In genomic region chr2:99688699-99689098, GRCh38 we compare ENCODE assay signal across 13 cellular contexts.
DNase-seq lines count a peak whose midpoint lies in the region; ATAC-seq and TF ChIP-seq lines count a peak whose summit lies in the region.
"Had no signal": no experiment of that assay in that cellular context is flagged by ENCODE, and none has a peak within 500 bp of the region (broad histone marks: within the 10 kb centered on the region; RNA-seq: fewer than 3 reads in every experiment).

No MANE protein-coding gene starts in this region.

- H3K4me1 Mint-ChIP-seq in nephron, result peaks cover 51% of the 10 kb centered on the region
- peaks cover 1 to 15% of the 10 kb centered on the region in 2 donors for H3K4me1 Mint-ChIP-seq in stimulated activated naive B cell treated with anti-CD40 and anti-IgM and Interleukin-4, amounts not matched to agents 10 μg/mL and 1 μg/mL and 100 μg/mL, for 72 hours
- H3K4me1 Mint-ChIP-seq: CD4-positive, alpha-beta memory T cell had no signal

- no peak overlapping the region for H3K4me3 Mint-ChIP-seq in nephron
- H3K4me3 Mint-ChIP-seq in stimulated activated naive B cell treated with anti-CD40 and anti-IgM and Interleukin-4, amounts not matched to agents 10 μg/mL and 1 μg/mL and 100 μg/mL, for 72 hours, result no peak overlapping the region
- H3K4me3 Mint-ChIP-seq: CD4-positive, alpha-beta memory T cell had no signal

- no peaks in the 10 kb centered on the region for H3K9me3 Mint-ChIP-seq in nephron
- no peaks in the 10 kb centered on the region for H3K9me3 Mint-ChIP-seq in stimulated activated naive B cell treated with anti-CD40 and anti-IgM and Interleukin-4, amounts not matched to agents 10 μg/mL and 1 μg/mL and 100 μg/mL, for 72 hours
- H3K9me3 Mint-ChIP-seq: CD4-positive, alpha-beta memory T cell had no signal

- H3K27ac Mint-ChIP-seq in nephron, result peak overlapping the region in 2 of 3 experiments; percentile 5 to 8
- peak overlapping the region; percentile 56 for H3K27ac Mint-ChIP-seq in stimulated activated naive B cell treated with anti-CD40 and anti-IgM and Interleukin-4, amounts not matched to agents 10 μg/mL and 1 μg/mL and 100 μg/mL, for 72 hours
- H3K27ac Mint-ChIP-seq: CD4-positive, alpha-beta memory T cell had no signal

- H3K27me3 Mint-ChIP-seq in nephron (ENCODE audit: low read depth), result no peaks in the 10 kb centered on the region
- no peaks in the 10 kb centered on the region for H3K27me3 Mint-ChIP-seq in stimulated activated naive B cell treated with anti-CD40 and anti-IgM and Interleukin-4, amounts not matched to agents 10 μg/mL and 1 μg/mL and 100 μg/mL, for 72 hours
- H3K27me3 Mint-ChIP-seq: CD4-positive, alpha-beta memory T cell had no signal

- no peak for TF ChIP-seq CTCF in nephron (IDR thresholded peaks at IDR 0.05; ENCODE audit: unreplicated experiment in 3 of 3)

- ATAC-seq in stimulated activated naive B cell treated with anti-CD40 and anti-IgM and Interleukin-4, amounts not matched to agents 10 μg/mL and 1 μg/mL and 100 μg/mL, for 72 hours (replicated peaks), result no peak
- ATAC-seq in GM21786 (IDR thresholded peaks at IDR 0.05; ENCODE audit: unreplicated experiment), result no peak
- ATAC-seq: A549, HCT116 had no signal

- DNase-seq in cerebellar cortex (ENCODE audit: low spot score) (peak; percentile 56), ecto neural progenitor cell (ENCODE audit: low spot score) (peak; percentile 20), NCI-H2227 (lab: John Stamatoyannopoulos, UW; ENCODE audit: unreplicated experiment) (no peak)
- no peak for DNase-seq in stimulated activated naive B cell treated with anti-CD40 and anti-IgM and Interleukin-4, amounts not matched to agents 10 μg/mL and 1 μg/mL and 100 μg/mL, for 72 hours
- DNase-seq in activated CD4-positive, alpha-beta T cell treated with anti-CD3 and anti-CD28 coated beads, Interleukin-2, amount 50 U/mL, for 48 hours, result no peak
- DNase-seq: BE2C; CD4-positive, alpha-beta memory T cell; DMS153; GM23248 had no signal

- H3K36me3 Mint-ChIP-seq in nephron (ENCODE audit: low read depth), result peaks cover 24% of the 10 kb centered on the region
- H3K36me3 Mint-ChIP-seq in stimulated activated naive B cell treated with anti-CD40 and anti-IgM and Interleukin-4, amounts not matched to agents 10 μg/mL and 1 μg/mL and 100 μg/mL, for 72 hours, result peaks cover 13 to 55% of the 10 kb centered on the region in 2 donors
- H3K36me3 Mint-ChIP-seq: CD4-positive, alpha-beta memory T cell had no signal

Comparison
In these comparisons a context has a peak if more than half of its experiments do, and no peak if none do; other contexts are left out.
1. DNase-seq: peak in cerebellar cortex (single experiment) and ecto neural progenitor cell (single experiment); none in stimulated activated naive B cell treated with anti-CD40 and anti-IgM and Interleukin-4, amounts not matched to agents 10 μg/mL and 1 μg/mL and 100 μg/mL, for 72 hours (single experiment), NCI-H2227 (single experiment) and activated CD4-positive, alpha-beta T cell treated with anti-CD3 and anti-CD28 coated beads, Interleukin-2, amount 50 U/mL, for 48 hours (0 of 2).